Comparison of ENCODE assay signal across 13 cellular contexts in the genomic region with DNA sequence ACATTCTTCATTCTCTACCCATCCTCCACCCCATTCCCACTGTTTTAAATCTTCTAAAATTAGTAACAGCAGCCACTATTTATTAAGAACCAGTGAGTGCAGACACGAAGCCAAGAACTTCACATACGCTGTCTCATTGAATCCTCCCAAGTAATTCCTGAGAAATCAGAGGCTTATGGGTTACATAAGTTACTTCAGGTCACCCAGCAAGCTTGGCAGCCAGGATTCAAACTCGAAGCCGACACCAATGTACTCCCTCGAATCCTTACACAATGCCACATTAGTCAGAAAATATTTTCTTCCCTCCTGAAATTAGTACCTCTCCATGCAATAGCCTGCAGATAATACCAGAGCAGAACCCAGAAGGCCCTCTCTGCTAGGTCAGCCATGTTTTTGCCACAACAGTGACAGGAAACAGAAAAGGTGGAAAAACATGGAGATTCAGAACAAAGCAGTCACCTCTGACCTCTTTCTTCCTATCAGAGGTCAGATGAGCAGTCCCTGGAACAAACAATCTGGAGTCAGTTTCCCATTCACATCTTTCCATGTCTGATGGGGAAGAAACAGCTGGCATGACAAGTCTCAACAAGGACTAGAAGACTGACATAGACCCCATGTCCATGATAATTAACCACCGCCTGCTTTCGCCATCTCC. TPM values are rescaled to one million over a fixed set of nuclear protein-coding genes. Genes with fewer than 3 reads are reported as not detected.
DNase-seq lines count a peak whose midpoint lies in the region; ATAC-seq and TF ChIP-seq lines count a peak whose summit lies in the region.
"Had no signal": no experiment of that assay in that cellular context is flagged by ENCODE, and none has a peak within 500 bp of the region (broad histone marks: within the 10 kb centered on the region; RNA-seq: fewer than 3 reads in every experiment).

No MANE protein-coding gene starts in this region.

- TF ChIP-seq RAD21 in SK-N-SH (IDR thresholded peaks at IDR 0.05; ENCODE audit: low read length): no peak

- peak overlapping the region; percentile 0; the same call in 1 of the 2 replicates for H2AFZ ChIP-seq in SK-N-SH (ENCODE audit: low read depth)

- H3K27me3 ChIP-seq in SK-N-SH (ENCODE audit: insufficient read depth) (no peaks in the 10 kb centered on the region), ovary (no peaks in the 10 kb centered on the region), vagina (no peaks in the 10 kb centered on the region)
- H3K27me3 ChIP-seq: body of pancreas had no signal

- no peaks in the 10 kb centered on the region for H3K36me3 Mint-ChIP-seq in activated T-helper 2 cell treated with anti-CD3 and anti-CD28 coated beads, Interferon-gamma antibody, Interleukin-2, Interleukin-4, amounts not matched to agents 10 μg/mL and 5 μg/mL and 100 μg/mL, durations not matched to agents 14 hours and 24 hours and 36 hours (ENCODE audit: low read depth)

- no peaks in the 10 kb centered on the region for H3K9me2 ChIP-seq in SK-N-SH

- peak overlapping the region; percentile 61 to 94; a peak in 3 of 4 replicates for H3K27ac ChIP-seq in SK-N-SH (ENCODE audit: low read depth in 2 of 2, low read length in 1 of 2)
- H3K27ac ChIP-seq in ovary: peak overlapping the region; percentile 53 to 67
- peak overlapping the region; percentile 44 for H3K27ac ChIP-seq in vagina

- no peaks in the 10 kb centered on the region for H3K9me3 Mint-ChIP-seq in activated T-helper 2 cell treated with anti-CD3 and anti-CD28 coated beads, Interferon-gamma antibody, Interleukin-2, Interleukin-4, amounts not matched to agents 10 μg/mL and 5 μg/mL and 100 μg/mL, durations not matched to agents 14 hours and 24 hours and 36 hours
- H3K9me3 Mint-ChIP-seq: T-helper 2 cell treated with Interferon-gamma antibody and Interleukin-4, amounts not matched to agents 5 μg/mL and 100 μg/mL, for 36 hours had no signal

- peak overlapping the region; percentile 23; the same call in 1 of the 2 replicates for H3K9ac ChIP-seq in SK-N-SH

- POLR2A ChIA-PET in SK-N-SH (lab: Yijun Ruan, JAX): no interaction called here

- ATAC-seq in GM18909 (IDR thresholded peaks at IDR 0.05; ENCODE audit: poor library complexity, unreplicated experiment): no peak
- ATAC-seq: body of pancreas had no signal

- H3K4me3 ChIP-seq in SK-N-SH (ENCODE audit: low read depth in 2 of 2, low read length in 1 of 2) (no peak overlapping the region), foreskin fibroblast (ENCODE audit: low read depth in 1 of 2, low read length in 2 of 2) (no peak overlapping the region), ovary (no peak overlapping the region), vagina (no peak overlapping the region)
- H3K4me3 ChIP-seq: body of pancreas had no signal

- peaks cover 35% of the 10 kb centered on the region for H3K79me2 ChIP-seq in SK-N-SH (ENCODE audit: insufficient read depth)

- DNase-seq in SK-N-SH (no peak), foreskin fibroblast (peak; percentile 77 to 88), ovary (peak in 2 of 5 donors; percentile 33 to 53), vagina (ENCODE audit: extremely low spot score in 2 of 2) (peak in 1 of 2 donors; percentile 86), amniotic stem cell (lab: John Stamatoyannopoulos, UW) (no peak)
- no peak for DNase-seq in activated T-helper 2 cell treated with anti-CD3 and anti-CD28 coated beads, Interferon-gamma antibody, Interleukin-2, Interleukin-4, amounts not matched to agents 10 μg/mL and 5 μg/mL and 100 μg/mL, durations not matched to agents 14 hours and 24 hours and 36 hours (ENCODE audit: low spot score)
- DNase-seq: DMS79 treated with DMSO at 0.1 percent for 48 hours; head of caudate nucleus; NCI-H1694 treated with DMSO at 0.1 percent for 48 hours; stimulated activated CD4-positive, alpha-beta T cell treated with anti-CD3 and anti-CD28 coated beads, Interleukin-2, amount 100 ng/mL, for 24 hours had no signal

- TF ChIP-seq EP300 in SK-N-SH (IDR thresholded peaks at IDR 0.05; ENCODE audit: borderline replicate concordance in 1 of 2, low read depth in 1 of 2, low read length in 1 of 2) (no peak), ovary (IDR thresholded peaks at IDR 0.05) (no peak)

- CTCF ChIA-PET in SK-N-SH (lab: Yijun Ruan, JAX): no interaction called here

- H3K4me3 Mint-ChIP-seq in activated T-helper 2 cell treated with anti-CD3 and anti-CD28 coated beads, Interferon-gamma antibody, Interleukin-2, Interleukin-4, amounts not matched to agents 10 μg/mL and 5 μg/mL and 100 μg/mL, durations not matched to agents 14 hours and 24 hours and 36 hours (ENCODE audit: low read depth): no peak overlapping the region
- H3K4me3 Mint-ChIP-seq: T-helper 2 cell treated with Interferon-gamma antibody and Interleukin-4, amounts not matched to agents 5 μg/mL and 100 μg/mL, for 36 hours had no signal

- H3K36me3 ChIP-seq in SK-N-SH (replicated peaks in 1 of 2; ENCODE audit: control insufficient read depth in 1 of 2, insufficient read depth in 2 of 2, low read length in 1 of 2) (peaks cover 0 to 19% of the 10 kb centered on the region in 2 experiments), ovary (no peaks in the 10 kb centered on the region), vagina (no peaks in the 10 kb centered on the region)

- no peaks in the 10 kb centered on the region for H3K9me3 ChIP-seq in SK-N-SH
- H3K9me3 ChIP-seq in ovary: no peaks in the 10 kb centered on the region
- H3K9me3 ChIP-seq in vagina: no peaks in the 10 kb centered on the region

- TF ChIP-seq POLR2A in ovary (IDR thresholded peaks at IDR 0.05): no peak
- TF ChIP-seq POLR2A in vagina (IDR thresholded peaks at IDR 0.05): no peak

- H3K4me1 Mint-ChIP-seq in activated T-helper 2 cell treated with anti-CD3 and anti-CD28 coated beads, Interferon-gamma antibody, Interleukin-2, Interleukin-4, amounts not matched to agents 10 μg/mL and 5 μg/mL and 100 μg/mL, durations not matched to agents 14 hours and 24 hours and 36 hours (ENCODE audit: low read depth): peaks cover 3% of the 10 kb centered on the region

- peaks cover 24% of the 10 kb centered on the region for H3F3A ChIP-seq in SK-N-SH (replicated peaks; ENCODE audit: insufficient read depth)

- 60% methylated on average over 7 of the region's 7 CpGs for WGBS in SK-N-SH (ENCODE audit: low lambda C conversion rate)
- WGBS in ovary, 3 donors: 22 to 28% (median 25%) methylated on average over 7 of the region's 7 CpGs

- no peak overlapping the region for H3K27ac Mint-ChIP-seq in activated T-helper 2 cell treated with anti-CD3 and anti-CD28 coated beads, Interferon-gamma antibody, Interleukin-2, Interleukin-4, amounts not matched to agents 10 μg/mL and 5 μg/mL and 100 μg/mL, durations not matched to agents 14 hours and 24 hours and 36 hours
- H3K27ac Mint-ChIP-seq: T-helper 2 cell treated with Interferon-gamma antibody and Interleukin-4, amounts not matched to agents 5 μg/mL and 100 μg/mL, for 36 hours had no signal

- TF ChIP-seq CTCF in SK-N-SH (IDR thresholded peaks at IDR 0.05) (no peak), foreskin fibroblast (IDR thresholded peaks at IDR 0.05; ENCODE audit: low read depth, low read length) (no peak), ovary (IDR thresholded peaks at IDR 0.05) (no peak), vagina (IDR thresholded peaks at IDR 0.05) (no peak)

- H4K20me1 ChIP-seq in SK-N-SH (ENCODE audit: insufficient read depth): no peaks in the 10 kb centered on the region

- H3K4me1 ChIP-seq in SK-N-SH (ENCODE audit: control insufficient read depth in 1 of 2, insufficient read depth in 2 of 2, low read depth in 1 of 2, low read length in 1 of 2): peaks cover 3 to 32% of the 10 kb centered on the region in 2 experiments; a peak in 3 of 4 replicates
- peaks cover 36% of the 10 kb centered on the region for H3K4me1 ChIP-seq in ovary (ENCODE audit: insufficient read depth)
- peaks cover 34% of the 10 kb centered on the region for H3K4me1 ChIP-seq in vagina
- H3K4me1 ChIP-seq: body of pancreas had no signal

- H3K27me3 Mint-ChIP-seq in activated T-helper 2 cell treated with anti-CD3 and anti-CD28 coated beads, Interferon-gamma antibody, Interleukin-2, Interleukin-4, amounts not matched to agents 10 μg/mL and 5 μg/mL and 100 μg/mL, durations not matched to agents 14 hours and 24 hours and 36 hours (ENCODE audit: low read depth): peaks cover 22% of the 10 kb centered on the region

- intact Hi-C loops in ovary (cut with DNase I) (no loop called here), vagina (cut with DNase I) (no loop called here)
- intact Hi-C loops in activated T-helper 2 cell treated with anti-CD3 and anti-CD28 coated beads, Interferon-gamma antibody, Interleukin-2, Interleukin-4, amounts not matched to agents 10 μg/mL and 5 μg/mL and 100 μg/mL, durations not matched to agents 14 hours and 24 hours and 36 hours (cut with micrococcal nuclease): no loop called here

- peak overlapping the region; percentile 16 for H3K4me2 ChIP-seq in SK-N-SH

TF ChIP-seq in SK-N-SH, 30 proteins besides CTCF, POLR2A, EP300 and RAD21 (continues in another document):
- TF ChIP-seq RXRA (IDR thresholded peaks at IDR 0.05; ENCODE audit: borderline replicate concordance, low read depth) (no peak), CHD2 (IDR thresholded peaks at IDR 0.05; ENCODE audit: low read length, partially characterized antibody) (no peak), JUND (IDR thresholded peaks at IDR 0.05) (no peak), SMC3 (IDR thresholded peaks at IDR 0.05; ENCODE audit: low read depth, low read length) (no peak), TEAD4 (IDR thresholded peaks at IDR 0.05; ENCODE audit: borderline replicate concordance, insufficient read depth) (no peak), FOXJ3 (CRISPR knock-in tag; IDR thresholded peaks at IDR 0.05) (no peak)
- TF ChIP-seq, protein P1, sequence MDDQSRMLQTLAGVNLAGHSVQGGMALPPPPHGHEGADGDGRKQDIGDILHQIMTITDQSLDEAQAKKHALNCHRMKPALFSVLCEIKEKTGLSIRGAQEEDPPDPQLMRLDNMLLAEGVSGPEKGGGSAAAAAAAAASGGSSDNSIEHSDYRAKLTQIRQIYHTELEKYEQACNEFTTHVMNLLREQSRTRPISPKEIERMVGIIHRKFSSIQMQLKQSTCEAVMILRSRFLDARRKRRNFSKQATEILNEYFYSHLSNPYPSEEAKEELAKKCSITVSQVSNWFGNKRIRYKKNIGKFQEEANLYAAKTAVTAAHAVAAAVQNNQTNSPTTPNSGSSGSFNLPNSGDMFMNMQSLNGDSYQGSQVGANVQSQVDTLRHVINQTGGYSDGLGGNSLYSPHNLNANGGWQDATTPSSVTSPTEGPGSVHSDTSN (IDR thresholded peaks at IDR 0.05): peak; percentile 37; the same call in 1 of the 2 replicates

RNA-seq across cellular contexts. Expression of gene NID2, which starts 16.4 kb away (rescaled TPM):
- polyA plus RNA-seq in SK-N-SH (2012; rRNA removed): 15.9 and 22.7 TPM in 2 replicates
- polyA plus RNA-seq in SK-N-SH (2012; cell fraction: cytosol; rRNA removed): 19.8 and 21.6 TPM in 2 replicates
- 36.1 and 46.6 TPM in 2 replicates for polyA plus RNA-seq in SK-N-SH (2012; cell fraction: nucleus; rRNA removed)
- total RNA-seq in ovary: 10 to 100 TPM; 31.5 to 55.8 (median 42.7) TPM
- polyA plus RNA-seq in ovary: 10 to 100 TPM; 58.5 to 83.8 TPM
- total RNA-seq in vagina: 20.1 TPM
- total RNA-seq in activated T-helper 2 cell treated with anti-CD3 and anti-CD28 coated beads, Interferon-gamma antibody, Interleukin-2, Interleukin-4, amounts not matched to agents 10 μg/mL and 5 μg/mL and 100 μg/mL, durations not matched to agents 14 hours and 24 hours and 36 hours: 0.14 and 0.37 TPM in 2 replicates

Comparison
In these comparisons a context has a peak if more than half of its experiments do, and no peak if none do; other contexts are left out.
1. DNase-seq: peak in foreskin fibroblast (2 of 2); none in SK-N-SH (single experiment), activated T-helper 2 cell treated with anti-CD3 and anti-CD28 coated beads, Interferon-gamma antibody, Interleukin-2, Interleukin-4, amounts not matched to agents 10 μg/mL and 5 μg/mL and 100 μg/mL, durations not matched to agents 14 hours and 24 hours and 36 hours (single experiment) and amniotic stem cell (single experiment).
2. RNA of gene NID2, which starts 16.4 kb away (total RNA-seq): 31.5 to 55.8 TPM in ovary and 20.1 TPM in vagina (single experiment); 0.14 to 0.37 TPM in activated T-helper 2 cell treated with anti-CD3 and anti-CD28 coated beads, Interferon-gamma antibody, Interleukin-2, Interleukin-4, amounts not matched to agents 10 μg/mL and 5 μg/mL and 100 μg/mL, durations not matched to agents 14 hours and 24 hours and 36 hours; every median in the first group is over 10 times any median in the second.
3. Peak in every context shown above with its lines, with median percentiles within 50 percentile points of each other: H3K27ac ChIP-seq.